ENCODE assay signal across 18 cellular contexts in the genomic region with DNA sequence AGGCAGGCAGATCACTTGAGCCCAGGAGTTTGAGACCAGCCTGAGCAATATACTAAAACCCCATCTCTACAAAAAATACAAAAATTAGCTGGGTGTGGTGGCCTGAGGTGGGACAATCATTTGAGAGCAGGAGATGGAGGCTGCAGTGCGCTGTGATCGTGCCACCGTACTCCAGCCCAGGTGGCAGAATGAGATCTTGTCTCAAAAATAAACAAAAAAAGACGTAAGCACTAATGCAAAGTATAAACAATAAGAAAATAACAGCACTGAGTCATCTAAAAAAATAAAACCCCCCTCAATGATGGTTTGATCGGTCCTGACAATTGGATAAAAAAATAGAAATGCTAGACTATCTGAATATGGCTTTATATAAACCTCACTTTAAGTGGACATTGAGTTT. TPM values are rescaled to one million over a fixed set of nuclear protein-coding genes. Genes with fewer than 3 reads are reported as not detected.
A peak's percentile ranks its signal among the peaks of the same experiment; 100 is the strongest.
DNase-seq lines count a peak whose midpoint lies in the region; ATAC-seq and TF ChIP-seq lines count a peak whose summit lies in the region.
"Had no signal": no experiment of that assay in that cellular context is flagged by ENCODE, and none has a peak within 500 bp of the region (broad histone marks: within the 10 kb centered on the region; RNA-seq: fewer than 3 reads in every experiment).

No MANE protein-coding gene starts in this region.

- peaks cover 19% of the 10 kb centered on the region for H4K20me1 ChIP-seq in DOHH2 (ENCODE audit: control insufficient read depth, insufficient read depth, low read depth, low read length)

- peaks cover 68% of the 10 kb centered on the region for H3K4me1 Mint-ChIP-seq in CD4-positive, alpha-beta T cell (ENCODE audit: low read depth)
- H3K4me1 Mint-ChIP-seq in activated T-helper 1 cell treated with anti-CD3 and anti-CD28 coated beads, Interleukin-12 subunit alpha, Interleukin-12 subunit beta, Interleukin-2, Interleukin-4 antibody, amounts not matched to agents 30 ng/mL and 10 ng/mL and 1 ng/mL, durations not matched to agents 14 hours and 24 hours and 36 hours (ENCODE audit: low read depth), result peaks cover 73% of the 10 kb centered on the region
- H3K4me1 Mint-ChIP-seq in naive thymus-derived CD4-positive, alpha-beta T cell, result peaks cover 45 to 77% (median 65%) of the 10 kb centered on the region in 7 donors

- peaks cover 80% of the 10 kb centered on the region for H3K79me2 ChIP-seq in DOHH2 (ENCODE audit: control insufficient read depth, low read length)

- CTCF ChIA-PET in CD4-positive, alpha-beta T cell (lab: Charles Lee), result interaction anchor here (6.2 kb wide), 1 partner anchor 17 kb away, joined by 33 read pairs; no protein-coding TSS in a partner anchor
- CTCF ChIA-PET in naive thymus-derived CD4-positive, alpha-beta T cell (lab: Charles Lee), result interaction anchor here (1.6 kb wide), 1 partner anchor 17 kb away, joined by 6 read pairs; no protein-coding TSS in a partner anchor

- H3K4me3 ChIP-seq in DOHH2 (ENCODE audit: low read length), result no peak overlapping the region
- H3K4me3 ChIP-seq in naive thymus-derived CD4-positive, alpha-beta T cell (ENCODE audit: low read length), result peak overlapping the region; percentile 63
- H3K4me3 ChIP-seq: body of pancreas had no signal

- H3F3A ChIP-seq in DOHH2 (ENCODE audit: control insufficient read depth, insufficient read depth), result no peaks in the 10 kb centered on the region

- peak overlapping the region; percentile 32 for H3K27ac ChIP-seq in CD4-positive, alpha-beta T cell (ENCODE audit: low read depth, low read length)
- H3K27ac ChIP-seq in DOHH2 (ENCODE audit: low read depth, low read length), result no peak overlapping the region
- H3K27ac ChIP-seq in naive thymus-derived CD4-positive, alpha-beta T cell (ENCODE audit: low read depth, low read length), result peak overlapping the region; percentile 98
- H3K27ac ChIP-seq: body of pancreas, dorsolateral prefrontal cortex had no signal

- H3K4me2 ChIP-seq in DOHH2 (ENCODE audit: low read length), result peak overlapping the region; percentile 15; the same call in 1 of the 2 replicates

- H3K36me3 Mint-ChIP-seq in CD4-positive, alpha-beta T cell (ENCODE audit: low read depth), result peaks cover 79% of the 10 kb centered on the region
- H3K36me3 Mint-ChIP-seq in activated T-helper 1 cell treated with anti-CD3 and anti-CD28 coated beads, Interleukin-12 subunit alpha, Interleukin-12 subunit beta, Interleukin-2, Interleukin-4 antibody, amounts not matched to agents 30 ng/mL and 10 ng/mL and 1 ng/mL, durations not matched to agents 14 hours and 24 hours and 36 hours (ENCODE audit: low read depth), result peaks cover 27% of the 10 kb centered on the region
- peaks cover 0 to 31% (median 24%) of the 10 kb centered on the region in 5 donors for H3K36me3 Mint-ChIP-seq in naive thymus-derived CD4-positive, alpha-beta T cell
- H3K36me3 Mint-ChIP-seq: WTC11 had no signal

- no peaks in the 10 kb centered on the region for H3K9me3 Mint-ChIP-seq in CD4-positive, alpha-beta T cell
- no peaks in the 10 kb centered on the region for H3K9me3 Mint-ChIP-seq in activated T-helper 1 cell treated with anti-CD3 and anti-CD28 coated beads, Interleukin-12 subunit alpha, Interleukin-12 subunit beta, Interleukin-2, Interleukin-4 antibody, amounts not matched to agents 30 ng/mL and 10 ng/mL and 1 ng/mL, durations not matched to agents 14 hours and 24 hours and 36 hours
- peaks cover 0 to 1% (median 0%) of the 10 kb centered on the region in 11 donors for H3K9me3 Mint-ChIP-seq in naive thymus-derived CD4-positive, alpha-beta T cell

- DNase-seq in CD4-positive, alpha-beta T cell, result no peak
- DNase-seq in activated T-helper 1 cell treated with anti-CD3 and anti-CD28 coated beads, Interleukin-12 subunit alpha, Interleukin-12 subunit beta, Interleukin-2, Interleukin-4 antibody, amounts not matched to agents 30 ng/mL and 10 ng/mL and 1 ng/mL, durations not matched to agents 14 hours and 24 hours and 36 hours (ENCODE audit: low spot score), result no peak
- DNase-seq in naive thymus-derived CD4-positive, alpha-beta T cell, result no peak
- DNase-seq in AG08396 (ENCODE audit: low spot score) (no peak), dedifferentiated amniotic fluid mesenchymal stem cell (ENCODE audit: extremely low spot score) (no peak), NCI-H2171 (lab: John Stamatoyannopoulos, UW) (no peak), SKM-1 (lab: John Stamatoyannopoulos, UW; ENCODE audit: unreplicated experiment) (no peak)
- DNase-seq: body of pancreas, dorsolateral prefrontal cortex, kidney glomerular epithelial cell, NCI-H1930, substantia nigra, SW 1271 had no signal

- TF ChIP-seq CTCF in CD4-positive, alpha-beta T cell (IDR thresholded peaks at IDR 0.05), result no peak
- TF ChIP-seq CTCF in DOHH2 (IDR thresholded peaks at IDR 0.05; ENCODE audit: low read depth, low read length, poor library complexity, severe bottlenecking), result no peak

- H3K9me2 ChIP-seq in DOHH2 (replicated peaks; ENCODE audit: control insufficient read depth, low read length), result no peaks in the 10 kb centered on the region

- intact Hi-C loops in CD4-positive, alpha-beta T cell (cut with DNase I, micrococcal nuclease), result loop anchor here in 1 of 2 experiments (2.0 kb wide), 1 partner anchor 15 kb away; no protein-coding TSS in a partner anchor
- intact Hi-C loops in activated T-helper 1 cell treated with anti-CD3 and anti-CD28 coated beads, Interleukin-12 subunit alpha, Interleukin-12 subunit beta, Interleukin-2, Interleukin-4 antibody, amounts not matched to agents 30 ng/mL and 10 ng/mL and 1 ng/mL, durations not matched to agents 14 hours and 24 hours and 36 hours (cut with micrococcal nuclease), result no loop called here
- intact Hi-C loops in naive thymus-derived CD4-positive, alpha-beta T cell (cut with micrococcal nuclease), result loop anchor here (2.0 to 10.0 kb wide), 2 partner anchors 15 to 1145 kb away; a partner anchor contains a TSS

- no peaks in the 10 kb centered on the region for H3K9me3 ChIP-seq in CD4-positive, alpha-beta T cell (ENCODE audit: control insufficient read depth, low read length)
- H3K9me3 ChIP-seq in DOHH2 (ENCODE audit: control insufficient read depth, insufficient read depth, low read length), result no peaks in the 10 kb centered on the region
- H3K9me3 ChIP-seq in naive thymus-derived CD4-positive, alpha-beta T cell (ENCODE audit: control insufficient read depth in 2 of 3, low read length in 3 of 3), result no peaks in the 10 kb centered on the region
- H3K9me3 ChIP-seq: body of pancreas had no signal

- H3K27me3 ChIP-seq in CD4-positive, alpha-beta T cell (ENCODE audit: control insufficient read depth, insufficient read depth, low read length), result no peaks in the 10 kb centered on the region
- H3K27me3 ChIP-seq in DOHH2 (ENCODE audit: control insufficient read depth, low read length), result peaks cover 8% of the 10 kb centered on the region
- H3K27me3 ChIP-seq in naive thymus-derived CD4-positive, alpha-beta T cell (ENCODE audit: control insufficient read depth in 2 of 2, insufficient read depth in 2 of 2, low read length in 2 of 2), result no peaks in the 10 kb centered on the region
- H3K27me3 ChIP-seq: body of pancreas, dorsolateral prefrontal cortex had no signal

- no peaks in the 10 kb centered on the region for H3K27me3 Mint-ChIP-seq in CD4-positive, alpha-beta T cell
- H3K27me3 Mint-ChIP-seq in activated T-helper 1 cell treated with anti-CD3 and anti-CD28 coated beads, Interleukin-12 subunit alpha, Interleukin-12 subunit beta, Interleukin-2, Interleukin-4 antibody, amounts not matched to agents 30 ng/mL and 10 ng/mL and 1 ng/mL, durations not matched to agents 14 hours and 24 hours and 36 hours (ENCODE audit: insufficient read depth), result no peaks in the 10 kb centered on the region
- no peaks in the 10 kb centered on the region for H3K27me3 Mint-ChIP-seq in naive thymus-derived CD4-positive, alpha-beta T cell

- peaks cover 42% of the 10 kb centered on the region for H3K4me1 ChIP-seq in DOHH2 (ENCODE audit: control insufficient read depth, low read length)
- H3K4me1 ChIP-seq in naive thymus-derived CD4-positive, alpha-beta T cell (ENCODE audit: control insufficient read depth in 2 of 2, insufficient read depth in 2 of 2, low read length in 2 of 2), result peaks cover 29 to 62% of the 10 kb centered on the region in 2 donors

- peak overlapping the region; percentile 93 for H3K27ac Mint-ChIP-seq in CD4-positive, alpha-beta T cell
- peak overlapping the region; percentile 76 for H3K27ac Mint-ChIP-seq in activated T-helper 1 cell treated with anti-CD3 and anti-CD28 coated beads, Interleukin-12 subunit alpha, Interleukin-12 subunit beta, Interleukin-2, Interleukin-4 antibody, amounts not matched to agents 30 ng/mL and 10 ng/mL and 1 ng/mL, durations not matched to agents 14 hours and 24 hours and 36 hours
- peak overlapping the region; percentile 33 to 99 (median 84) for H3K27ac Mint-ChIP-seq in naive thymus-derived CD4-positive, alpha-beta T cell
- H3K27ac Mint-ChIP-seq: progenitor cell of endocrine pancreas, WTC11 had no signal

- POLR2A ChIA-PET in CD4-positive, alpha-beta T cell (lab: Charles Lee), result interaction anchor here (0.6 to 9.4 kb wide), 4 partner anchors 13 to 1402 kb away, joined by 3 to 202 read pairs (median 4); a partner anchor contains a TSS
- POLR2A ChIA-PET in naive thymus-derived CD4-positive, alpha-beta T cell (lab: Charles Lee), result interaction anchor here (0.5 to 10.9 kb wide), 3 partner anchors 14 to 266 kb away, joined by 3 to 224 read pairs (median 3); no protein-coding TSS in a partner anchor

- peak overlapping the region; percentile 88 for H3K4me3 Mint-ChIP-seq in CD4-positive, alpha-beta T cell
- H3K4me3 Mint-ChIP-seq in activated T-helper 1 cell treated with anti-CD3 and anti-CD28 coated beads, Interleukin-12 subunit alpha, Interleukin-12 subunit beta, Interleukin-2, Interleukin-4 antibody, amounts not matched to agents 30 ng/mL and 10 ng/mL and 1 ng/mL, durations not matched to agents 14 hours and 24 hours and 36 hours, result peak overlapping the region; percentile 88
- H3K4me3 Mint-ChIP-seq in naive thymus-derived CD4-positive, alpha-beta T cell, result peak overlapping the region; percentile 89 to 98 (median 94)
- H3K4me3 Mint-ChIP-seq: WTC11 had no signal

- peaks cover 5% of the 10 kb centered on the region for H3K36me3 ChIP-seq in DOHH2 (ENCODE audit: control insufficient read depth, low read length)
- H3K36me3 ChIP-seq in naive thymus-derived CD4-positive, alpha-beta T cell (ENCODE audit: control insufficient read depth in 2 of 3, insufficient read depth in 3 of 3, low read length in 3 of 3), result peaks cover 0 to 13% (median 6%) of the 10 kb centered on the region in 3 experiments

- no peak for ATAC-seq in CD4-positive, alpha-beta T cell (ENCODE audit: poor library complexity)
- ATAC-seq in naive thymus-derived CD4-positive, alpha-beta T cell, result no peak
- ATAC-seq: body of pancreas, WTC11 had no signal

RNA-seq across cellular contexts. Expression of a gene that starts 3.6 kb away (rescaled TPM):
- 100 to 1,000 TPM; 205 to 210 TPM for total RNA-seq in CD4-positive, alpha-beta T cell
- 98.8 and 106 TPM in 2 replicates for total RNA-seq in activated T-helper 1 cell treated with anti-CD3 and anti-CD28 coated beads, Interleukin-12 subunit alpha, Interleukin-12 subunit beta, Interleukin-2, Interleukin-4 antibody, amounts not matched to agents 30 ng/mL and 10 ng/mL and 1 ng/mL, durations not matched to agents 14 hours and 24 hours and 36 hours
- 100 to 1,000 TPM in 4 of 5 experiments, 10 to 100 TPM in 1; 76.1 to 160 (median 150) TPM for total RNA-seq in naive thymus-derived CD4-positive, alpha-beta T cell
- polyA plus RNA-seq in naive thymus-derived CD4-positive, alpha-beta T cell, result 100 to 1,000 TPM; 299 to 329 TPM

RNA-seq across cellular contexts. Expression of a gene that starts 44.3 kb away (rescaled TPM):
- total RNA-seq in CD4-positive, alpha-beta T cell, result not detected
- 3.4 and 4.0 TPM in 2 replicates for total RNA-seq in activated T-helper 1 cell treated with anti-CD3 and anti-CD28 coated beads, Interleukin-12 subunit alpha, Interleukin-12 subunit beta, Interleukin-2, Interleukin-4 antibody, amounts not matched to agents 30 ng/mL and 10 ng/mL and 1 ng/mL, durations not matched to agents 14 hours and 24 hours and 36 hours
- total RNA-seq in naive thymus-derived CD4-positive, alpha-beta T cell, result under 1 TPM in 1 of 5 experiments, not detected in 4; 0.56 TPM
- not detected for polyA plus RNA-seq in naive thymus-derived CD4-positive, alpha-beta T cell
- total RNA-seq: M059J, mononuclear cell, progenitor cell of endocrine pancreas, WTC11 had no signal
